ENCODE assay signal across 8 cellular contexts in the genomic region with DNA sequence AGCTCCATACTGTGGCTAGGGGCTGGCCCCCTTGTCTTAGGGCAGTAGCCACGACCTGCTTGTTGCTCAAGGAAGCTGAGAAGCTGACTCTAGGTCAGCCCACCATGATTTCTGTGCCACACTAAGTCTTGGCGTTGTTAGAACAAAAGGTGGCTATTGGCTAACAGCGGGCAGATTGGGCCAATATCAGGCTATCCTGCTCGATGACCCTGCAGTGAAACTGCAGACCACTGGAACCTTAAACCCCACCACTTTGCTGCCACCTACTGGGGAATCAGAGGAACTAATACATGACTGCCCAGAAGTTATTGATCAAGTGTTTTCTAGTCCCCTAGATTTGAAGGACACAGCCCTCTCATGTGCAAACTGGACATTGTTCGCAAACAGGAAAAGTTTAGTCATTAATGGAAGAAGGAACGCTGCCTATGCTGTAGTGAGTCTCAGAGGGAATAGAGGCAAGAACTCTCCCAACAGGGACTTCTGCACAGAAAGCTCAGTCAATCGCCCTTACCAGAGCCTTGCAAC. TPM values are rescaled to one million over a fixed set of nuclear protein-coding genes. Genes with fewer than 3 reads are reported as not detected.
DNase-seq lines count a peak whose midpoint lies in the region; ATAC-seq lines count a peak whose summit lies in the region.

No MANE protein-coding gene starts in this region.

- intact Hi-C loops in aorta (cut with DNase I): no loop called here

- DNase-seq in AG08396 (ENCODE audit: low spot score) (peak; percentile 46), NCI-H146 treated with DMSO at 0.1 percent for 48 hours (lab: John Stamatoyannopoulos, UW; ENCODE audit: unreplicated experiment) (peak; percentile 52), aorta (no peak)
- DNase-seq in activated CD4-positive, CD25-positive, alpha-beta regulatory T cell treated with anti-CD3 and anti-CD28 coated beads, Interleukin-2, amount 50 U/mL, for 72 hours: peak; percentile 39
- peak; percentile 40 for DNase-seq in effector CD4-positive, alpha-beta T cell

- no peaks in the 10 kb centered on the region for H3K9me3 ChIP-seq in mucosa of stomach (ENCODE audit: control insufficient read depth, low read length)
- H3K9me3 ChIP-seq in aorta (ENCODE audit: control insufficient read depth, low read length): no peaks in the 10 kb centered on the region

- WGBS in aorta, 2 donors: 73 to 81% methylated on average over 7 of the region's 7 CpGs

- H3K27ac ChIP-seq in aorta (ENCODE audit: low read depth in 1 of 2, low read length in 2 of 2): no peak overlapping the region

- H3K27me3 ChIP-seq in mucosa of stomach (ENCODE audit: control insufficient read depth, insufficient read depth, low read length) (no peaks in the 10 kb centered on the region), aorta (ENCODE audit: control insufficient read depth in 1 of 2, insufficient read depth in 2 of 2, low read length in 1 of 2) (no peaks in the 10 kb centered on the region)

- H3K9ac ChIP-seq in mucosa of stomach (ENCODE audit: low read length): peak overlapping the region; percentile 23

- ATAC-seq in GM18502 (IDR thresholded peaks at IDR 0.05; ENCODE audit: poor library complexity, unreplicated experiment) (peak; percentile 66), HG02759 (IDR thresholded peaks at IDR 0.05; ENCODE audit: unreplicated experiment) (peak; percentile 62), aorta (ENCODE audit: low FRiP score) (peak; percentile 71)

- H3K4me3 ChIP-seq in mucosa of stomach (ENCODE audit: low read length): no peak overlapping the region
- no peak overlapping the region for H3K4me3 ChIP-seq in aorta (ENCODE audit: low read length in 2 of 2)

- H3K4me1 ChIP-seq in mucosa of stomach (ENCODE audit: control insufficient read depth, insufficient read depth, low read length) (peaks cover 10% of the 10 kb centered on the region), aorta (ENCODE audit: control insufficient read depth in 1 of 2, insufficient read depth in 2 of 2, low read length in 2 of 2) (no peaks in the 10 kb centered on the region)

- no peaks in the 10 kb centered on the region for H3K36me3 ChIP-seq in mucosa of stomach (ENCODE audit: control insufficient read depth, insufficient read depth, low read length)
- no peaks in the 10 kb centered on the region for H3K36me3 ChIP-seq in aorta (ENCODE audit: control insufficient read depth in 1 of 2, insufficient read depth in 2 of 2, low read length in 1 of 2)

RNA-seq across cellular contexts. Expression of gene PAPSS1, which starts 17.0 kb away (rescaled TPM):
- total RNA-seq in aorta: 10 to 100 TPM; 32.8 to 38.5 TPM
- polyA plus RNA-seq in aorta: 10 to 100 TPM; 20.4 to 29.4 TPM

Comparison
In these comparisons a context has a peak if more than half of its experiments do, and no peak if none do; other contexts are left out.
1. DNase-seq: peak in AG08396 (single experiment), NCI-H146 treated with DMSO at 0.1 percent for 48 hours (single experiment), activated CD4-positive, CD25-positive, alpha-beta regulatory T cell treated with anti-CD3 and anti-CD28 coated beads, Interleukin-2, amount 50 U/mL, for 72 hours (single experiment) and effector CD4-positive, alpha-beta T cell (single experiment); none in aorta (0 of 2).
2. Peak in every context shown above with its lines, with median percentiles within 50 percentile points of each other: ATAC-seq.